ENCODE assay signal across 28 cellular contexts in the genomic region with DNA sequence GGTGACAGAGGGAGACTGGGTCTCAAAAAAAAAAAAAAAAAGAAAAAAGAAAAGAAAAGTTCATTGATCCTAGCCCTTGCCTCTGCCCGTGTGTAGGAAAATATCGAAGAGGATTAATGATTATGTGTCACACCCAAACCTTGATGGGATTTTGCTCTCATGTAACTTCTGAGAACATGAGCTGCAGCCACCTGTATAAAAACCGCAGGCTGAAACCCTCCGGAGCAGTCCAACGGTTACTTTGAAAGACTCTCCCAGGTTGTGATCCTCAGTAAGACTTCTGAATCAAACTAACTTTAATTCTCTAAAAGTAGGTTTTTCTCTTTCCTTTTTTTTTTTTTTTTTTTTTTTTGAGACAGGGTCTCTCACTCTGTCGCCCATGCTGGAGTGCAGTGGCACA. TPM values are rescaled to one million over a fixed set of nuclear protein-coding genes. Genes with fewer than 3 reads are reported as not detected.
"Had no signal": no experiment of that assay in that cellular context is flagged by ENCODE, and none has a peak within 500 bp of the region (broad histone marks: within the 10 kb centered on the region; RNA-seq: fewer than 3 reads in every experiment).

No MANE protein-coding gene starts in this region.

- H3K9me3 ChIP-seq: esophagus muscularis mucosa, gastroesophageal sphincter, heart left ventricle, mucosa of descending colon, right lobe of liver, thoracic aorta, transverse colon, upper lobe of right lung, uterus had no signal

- H3K27me3 ChIP-seq: esophagus muscularis mucosa, foreskin keratinocyte, gastroesophageal sphincter, hepatocyte, neural progenitor cell, right lobe of liver, transverse colon, upper lobe of right lung, uterus had no signal

- ATAC-seq: foreskin keratinocyte; gastroesophageal sphincter; heart left ventricle; left lobe of liver; mucosa of descending colon; naive thymus-derived CD4-positive, alpha-beta T cell; right lobe of liver; stimulated activated naive B cell treated with anti-CD40 and anti-IgM and Interleukin-4, amounts not matched to agents 10 μg/mL and 1 μg/mL and 100 μg/mL, for 72 hours; upper lobe of right lung had no signal

- H3K36me3 ChIP-seq: esophagus muscularis mucosa, gastroesophageal sphincter, heart left ventricle, neural progenitor cell, right lobe of liver, thoracic aorta, transverse colon, upper lobe of right lung, uterus had no signal

- H3K4me1 ChIP-seq: uterus had no signal

- H3K27ac Mint-ChIP-seq: dendritic cell treated with granulocyte-macrophage colony-stimulating factor and Interleukin-4, amounts not matched to agents 40 ng/mL and 50 ng/mL, for 4 days; mesothelial cell of epicardium; nephron; neural progenitor cell had no signal

- H3K9me3 Mint-ChIP-seq: dendritic cell treated with granulocyte-macrophage colony-stimulating factor and Interleukin-4, amounts not matched to agents 40 ng/mL and 50 ng/mL, for 4 days; nephron; neural progenitor cell; stimulated activated naive B cell treated with anti-CD40 and anti-IgM and Interleukin-4, amounts not matched to agents 10 μg/mL and 1 μg/mL and 100 μg/mL, for 72 hours had no signal

- H3K27me3 Mint-ChIP-seq: naive thymus-derived CD4-positive, alpha-beta T cell; progenitor cell of endocrine pancreas; stimulated activated naive B cell treated with anti-CD40 and anti-IgM and Interleukin-4, amounts not matched to agents 10 μg/mL and 1 μg/mL and 100 μg/mL, for 72 hours had no signal

- DNase-seq: effector memory CD4-positive, alpha-beta T cell; foreskin keratinocyte; heart left ventricle; kidney; mesenchymal stem cell; mucosa of descending colon; right lobe of liver; small intestine; stimulated activated CD4-positive, alpha-beta T cell treated with anti-CD3 and anti-CD28 coated beads, Interleukin-15, amount 100 ng/mL, for 24 hours; stimulated activated CD4-positive, alpha-beta T cell treated with anti-CD3 and anti-CD28 coated beads, Interleukin-2, amount 100 ng/mL, for 48 hours; stimulated activated naive B cell treated with anti-CD40 and anti-IgM and Interleukin-4, amounts not matched to agents 10 μg/mL and 1 μg/mL and 100 μg/mL, for 72 hours; substantia nigra; transverse colon; upper lobe of right lung; uterus had no signal

- H3K36me3 Mint-ChIP-seq: mesothelial cell of epicardium had no signal

- H3K4me3 ChIP-seq: esophagus muscularis mucosa, gastroesophageal sphincter, heart left ventricle, hepatocyte, mucosa of descending colon, neural progenitor cell, right lobe of liver, thoracic aorta, transverse colon, upper lobe of right lung, uterus had no signal

- H3K27ac ChIP-seq: esophagus muscularis mucosa, foreskin keratinocyte, gastroesophageal sphincter, heart left ventricle, hepatocyte, neural progenitor cell, parathyroid adenoma, right lobe of liver, thoracic aorta, transverse colon, upper lobe of right lung, uterus had no signal

- H3K4me3 Mint-ChIP-seq: dendritic cell treated with granulocyte-macrophage colony-stimulating factor and Interleukin-4, amounts not matched to agents 40 ng/mL and 50 ng/mL, for 4 days; mesothelial cell of epicardium; naive thymus-derived CD4-positive, alpha-beta T cell; neural progenitor cell; stimulated activated naive B cell treated with anti-CD40 and anti-IgM and Interleukin-4, amounts not matched to agents 10 μg/mL and 1 μg/mL and 100 μg/mL, for 72 hours had no signal

RNA-seq across cellular contexts. Expression of a gene that starts 32.2 kb away (rescaled TPM):
- total RNA-seq: endothelial cell of umbilical vein had no signal
